In genomic region chr16:66947302-66948033, GRCh38 we compare ENCODE assay signal across 1 cellular context.
TF ChIP-seq lines count a peak whose summit lies in the region.

No MANE protein-coding gene starts in this region.

TF ChIP-seq in HepG2, 621 proteins besides CTCF, POLR2A, EP300 and RAD21 (continued from another document):
- TF ChIP-seq STAT6 (CRISPR knock-in tag; IDR thresholded peaks at IDR 0.05; ENCODE audit: borderline replicate concordance) (no peak), TBX2 (CRISPR knock-in tag; IDR thresholded peaks at IDR 0.05; ENCODE audit: borderline replicate concordance) (no peak), ZNF468 (CRISPR knock-in tag; IDR thresholded peaks at IDR 0.05) (no peak), MZF1 (CRISPR knock-in tag; IDR thresholded peaks at IDR 0.05; ENCODE audit: borderline replicate concordance) (no peak), KIAA2018 (CRISPR knock-in tag; IDR thresholded peaks at IDR 0.05; ENCODE audit: borderline replicate concordance) (no peak)
